Comparison of ENCODE assay signal across 9 cellular contexts in the genomic region with DNA sequence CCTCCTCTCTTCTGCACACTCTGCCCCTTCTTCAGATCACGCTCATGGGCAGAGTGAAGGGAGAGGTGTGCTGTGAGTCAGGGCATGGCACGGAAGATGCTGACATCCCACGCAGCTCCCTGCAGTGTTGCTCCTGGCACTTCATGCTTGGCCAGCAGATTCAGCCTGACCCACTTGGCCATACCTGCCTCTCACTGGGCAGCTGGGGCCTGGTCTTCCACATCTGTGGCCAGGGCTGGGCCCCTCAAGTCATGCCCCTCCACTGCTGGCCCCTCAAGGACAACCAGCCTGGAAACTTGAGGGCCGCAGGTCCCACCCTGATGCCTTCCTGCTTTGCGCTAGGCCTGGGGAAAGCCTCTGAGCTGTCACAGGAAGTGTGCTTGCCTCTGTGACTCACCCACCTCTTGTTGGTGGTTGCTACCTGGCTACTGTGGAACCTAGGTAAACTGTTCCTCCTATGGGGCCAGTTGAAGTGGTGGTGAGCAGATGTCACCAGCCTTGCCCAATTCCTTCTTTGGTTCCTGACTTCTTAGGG. TPM values are rescaled to one million over a fixed set of nuclear protein-coding genes. Genes with fewer than 3 reads are reported as not detected.
A peak's percentile ranks its signal among the peaks of the same experiment; 100 is the strongest.
DNase-seq lines count a peak whose midpoint lies in the region; ATAC-seq lines count a peak whose summit lies in the region.
"Had no signal": no experiment of that assay in that cellular context is flagged by ENCODE, and none has a peak within 500 bp of the region (broad histone marks: within the 10 kb centered on the region; RNA-seq: fewer than 3 reads in every experiment).

No MANE protein-coding gene starts in this region.

- CTCF ChIA-PET in naive thymus-derived CD4-positive, alpha-beta T cell (lab: Charles Lee), result no interaction called here

- peaks cover 20% of the 10 kb centered on the region for H3K4me1 Mint-ChIP-seq in T-helper 1 cell treated with Interleukin-12 subunit alpha and Interleukin-12 subunit beta and Interleukin-4 antibody, amounts not matched to agents 30 μg/mL and 1 μg/mL, for 36 hours (ENCODE audit: low read depth)
- peaks cover 16% of the 10 kb centered on the region for H3K4me1 Mint-ChIP-seq in activated T-helper 2 cell treated with anti-CD3 and anti-CD28 coated beads, Interferon-gamma antibody, Interleukin-2, Interleukin-4, amounts not matched to agents 10 μg/mL and 5 μg/mL and 100 μg/mL, durations not matched to agents 14 hours and 24 hours and 36 hours (ENCODE audit: low read depth)
- peaks cover 12 to 19% (median 19%) of the 10 kb centered on the region in 7 donors for H3K4me1 Mint-ChIP-seq in naive thymus-derived CD4-positive, alpha-beta T cell

- peak overlapping the region; percentile 72 for H3K27ac Mint-ChIP-seq in T-helper 1 cell treated with Interleukin-12 subunit alpha and Interleukin-12 subunit beta and Interleukin-4 antibody, amounts not matched to agents 30 μg/mL and 1 μg/mL, for 36 hours
- H3K27ac Mint-ChIP-seq in activated T-helper 2 cell treated with anti-CD3 and anti-CD28 coated beads, Interferon-gamma antibody, Interleukin-2, Interleukin-4, amounts not matched to agents 10 μg/mL and 5 μg/mL and 100 μg/mL, durations not matched to agents 14 hours and 24 hours and 36 hours, result peak overlapping the region; percentile 41
- H3K27ac Mint-ChIP-seq in naive thymus-derived CD4-positive, alpha-beta T cell, result peak overlapping the region; percentile 40 to 87 (median 79)

- H3K4me1 ChIP-seq in naive thymus-derived CD4-positive, alpha-beta T cell (ENCODE audit: control insufficient read depth in 2 of 2, insufficient read depth in 2 of 2, low read length in 2 of 2), result peaks cover 11 to 12% of the 10 kb centered on the region in 2 donors

- ATAC-seq in naive thymus-derived CD4-positive, alpha-beta T cell, result peak; percentile 87
- ATAC-seq in HG02759 (IDR thresholded peaks at IDR 0.05; ENCODE audit: unreplicated experiment), result no peak
- no peak for ATAC-seq in GM21423 (IDR thresholded peaks at IDR 0.05; ENCODE audit: unreplicated experiment)

- H3K4me3 Mint-ChIP-seq in T-helper 1 cell treated with Interleukin-12 subunit alpha and Interleukin-12 subunit beta and Interleukin-4 antibody, amounts not matched to agents 30 μg/mL and 1 μg/mL, for 36 hours, result no peak overlapping the region
- H3K4me3 Mint-ChIP-seq in activated T-helper 2 cell treated with anti-CD3 and anti-CD28 coated beads, Interferon-gamma antibody, Interleukin-2, Interleukin-4, amounts not matched to agents 10 μg/mL and 5 μg/mL and 100 μg/mL, durations not matched to agents 14 hours and 24 hours and 36 hours (ENCODE audit: low read depth), result no peak overlapping the region
- peak overlapping the region in 2 of 10 donors; percentile 18 to 49 for H3K4me3 Mint-ChIP-seq in naive thymus-derived CD4-positive, alpha-beta T cell

- no peaks in the 10 kb centered on the region for H3K36me3 ChIP-seq in naive thymus-derived CD4-positive, alpha-beta T cell (ENCODE audit: control insufficient read depth in 2 of 3, insufficient read depth in 3 of 3, low read length in 3 of 3)

- no peaks in the 10 kb centered on the region for H3K9me3 Mint-ChIP-seq in T-helper 1 cell treated with Interleukin-12 subunit alpha and Interleukin-12 subunit beta and Interleukin-4 antibody, amounts not matched to agents 30 μg/mL and 1 μg/mL, for 36 hours
- no peaks in the 10 kb centered on the region for H3K9me3 Mint-ChIP-seq in activated T-helper 2 cell treated with anti-CD3 and anti-CD28 coated beads, Interferon-gamma antibody, Interleukin-2, Interleukin-4, amounts not matched to agents 10 μg/mL and 5 μg/mL and 100 μg/mL, durations not matched to agents 14 hours and 24 hours and 36 hours
- no peaks in the 10 kb centered on the region for H3K9me3 Mint-ChIP-seq in naive thymus-derived CD4-positive, alpha-beta T cell

- H3K27ac ChIP-seq in naive thymus-derived CD4-positive, alpha-beta T cell (ENCODE audit: low read depth, low read length), result peak overlapping the region; percentile 22
- H3K27ac ChIP-seq: parathyroid adenoma had no signal

- H3K27me3 ChIP-seq in naive thymus-derived CD4-positive, alpha-beta T cell (ENCODE audit: control insufficient read depth in 2 of 2, insufficient read depth in 2 of 2, low read length in 2 of 2), result no peaks in the 10 kb centered on the region

- H3K9me3 ChIP-seq in naive thymus-derived CD4-positive, alpha-beta T cell (ENCODE audit: control insufficient read depth in 2 of 3, low read length in 3 of 3), result no peaks in the 10 kb centered on the region

- no peaks in the 10 kb centered on the region for H3K27me3 Mint-ChIP-seq in T-helper 1 cell treated with Interleukin-12 subunit alpha and Interleukin-12 subunit beta and Interleukin-4 antibody, amounts not matched to agents 30 μg/mL and 1 μg/mL, for 36 hours (ENCODE audit: low read depth)
- no peaks in the 10 kb centered on the region for H3K27me3 Mint-ChIP-seq in activated T-helper 2 cell treated with anti-CD3 and anti-CD28 coated beads, Interferon-gamma antibody, Interleukin-2, Interleukin-4, amounts not matched to agents 10 μg/mL and 5 μg/mL and 100 μg/mL, durations not matched to agents 14 hours and 24 hours and 36 hours (ENCODE audit: low read depth)
- H3K27me3 Mint-ChIP-seq in naive thymus-derived CD4-positive, alpha-beta T cell, result no peaks in the 10 kb centered on the region

- peak; percentile 38 for DNase-seq in activated T-helper 2 cell treated with anti-CD3 and anti-CD28 coated beads, Interferon-gamma antibody, Interleukin-2, Interleukin-4, amounts not matched to agents 10 μg/mL and 5 μg/mL and 100 μg/mL, durations not matched to agents 14 hours and 24 hours and 36 hours (ENCODE audit: low spot score)
- peak in 7 of 9 donors; percentile 20 to 41 (median 31) for DNase-seq in naive thymus-derived CD4-positive, alpha-beta T cell
- DNase-seq in stimulated activated naive CD4-positive, alpha-beta T cell treated with Interleukin-2 at 50 U/mL for 16 hours (lab: John Stamatoyannopoulos, UW), result peak; percentile 45
- no peak for DNase-seq in NCI-H524 (lab: John Stamatoyannopoulos, UW)
- no peak for DNase-seq in NCI-H2171 (lab: John Stamatoyannopoulos, UW)

- H3K4me3 ChIP-seq in naive thymus-derived CD4-positive, alpha-beta T cell (ENCODE audit: low read length), result no peak overlapping the region

- intact Hi-C loops in activated T-helper 2 cell treated with anti-CD3 and anti-CD28 coated beads, Interferon-gamma antibody, Interleukin-2, Interleukin-4, amounts not matched to agents 10 μg/mL and 5 μg/mL and 100 μg/mL, durations not matched to agents 14 hours and 24 hours and 36 hours (cut with micrococcal nuclease), result no loop called here
- intact Hi-C loops in naive thymus-derived CD4-positive, alpha-beta T cell (cut with micrococcal nuclease), result loop anchor here in 1 of 2 donors (1.0 kb wide), 3 partner anchors 49 to 71 kb away; a partner anchor contains a TSS

- POLR2A ChIA-PET in naive thymus-derived CD4-positive, alpha-beta T cell (lab: Charles Lee), result interaction anchor here (0.7 kb wide), 1 partner anchor 19 kb away, joined by 3 read pairs; no protein-coding TSS in a partner anchor

- H3K36me3 Mint-ChIP-seq in T-helper 1 cell treated with Interleukin-12 subunit alpha and Interleukin-12 subunit beta and Interleukin-4 antibody, amounts not matched to agents 30 μg/mL and 1 μg/mL, for 36 hours (ENCODE audit: low read depth), result peaks cover 2% of the 10 kb centered on the region
- H3K36me3 Mint-ChIP-seq in activated T-helper 2 cell treated with anti-CD3 and anti-CD28 coated beads, Interferon-gamma antibody, Interleukin-2, Interleukin-4, amounts not matched to agents 10 μg/mL and 5 μg/mL and 100 μg/mL, durations not matched to agents 14 hours and 24 hours and 36 hours (ENCODE audit: low read depth), result no peaks in the 10 kb centered on the region
- peaks cover 0 to 1% (median 0%) of the 10 kb centered on the region in 5 donors for H3K36me3 Mint-ChIP-seq in naive thymus-derived CD4-positive, alpha-beta T cell

RNA-seq across cellular contexts. Expression of a gene that starts 48.7 kb away (rescaled TPM):
- total RNA-seq in activated T-helper 2 cell treated with anti-CD3 and anti-CD28 coated beads, Interferon-gamma antibody, Interleukin-2, Interleukin-4, amounts not matched to agents 10 μg/mL and 5 μg/mL and 100 μg/mL, durations not matched to agents 14 hours and 24 hours and 36 hours, result 0.09 and 0.11 TPM in 2 replicates
- under 1 TPM; 0.12 to 0.16 (median 0.14) TPM for total RNA-seq in naive thymus-derived CD4-positive, alpha-beta T cell
- polyA plus RNA-seq in naive thymus-derived CD4-positive, alpha-beta T cell, result not detected

Comparison
In these comparisons a context has a peak if more than half of its experiments do, and no peak if none do; other contexts are left out.
1. DNase-seq: peak in activated T-helper 2 cell treated with anti-CD3 and anti-CD28 coated beads, Interferon-gamma antibody, Interleukin-2, Interleukin-4, amounts not matched to agents 10 μg/mL and 5 μg/mL and 100 μg/mL, durations not matched to agents 14 hours and 24 hours and 36 hours (single experiment), naive thymus-derived CD4-positive, alpha-beta T cell (7 of 9) and stimulated activated naive CD4-positive, alpha-beta T cell treated with Interleukin-2 at 50 U/mL for 16 hours (single experiment); none in NCI-H524 (0 of 2) and NCI-H2171 (single experiment).
2. Peak in every context shown above with its lines, with median percentiles within 50 percentile points of each other: H3K27ac Mint-ChIP-seq.